ENCODE assay signal across 23 cellular contexts in genomic region chr5:81776258-81776657, GRCh38.
"Had no signal": no experiment of that assay in that cellular context is flagged by ENCODE, and none has a peak within 500 bp of the region (broad histone marks: within the 10 kb centered on the region; RNA-seq: fewer than 3 reads in every experiment).

No MANE protein-coding gene starts in this region.

- H3K4me3 ChIP-seq: esophagus muscularis mucosa, gastrocnemius medialis, lower lobe of right lung, smooth muscle cell had no signal

- H3K4me3 Mint-ChIP-seq: activated CD4-positive, alpha-beta memory T cell treated with anti-CD3 and anti-CD28 coated beads, Interleukin-2, amount 10 ng/mL, durations not matched to agents 7 days and 5 days; activated CD4-positive, alpha-beta T cell treated with anti-CD3 and anti-CD28 coated beads, Interleukin-2, amount 10 ng/mL, durations not matched to agents 24 days and 14 days; activated naive CD4-positive, alpha-beta T cell treated with anti-CD3 and anti-CD28 coated beads, Interleukin-2, amount 10 ng/mL, durations not matched to agents 7 days and 5 days; activated naive CD8-positive, alpha-beta T cell treated with anti-CD3 and anti-CD28 coated beads, Interleukin-2, amount 50 U/mL, for 24 hours; activated T-cell treated with anti-CD3 and anti-CD28 coated beads, Interleukin-2, amount 50 U/mL, for 72 hours; brain; naive B cell; T-helper 2 cell treated with Interferon-gamma antibody and Interleukin-4, amounts not matched to agents 5 μg/mL and 100 μg/mL, for 36 hours had no signal

- H3K27me3 Mint-ChIP-seq: activated CD4-positive, alpha-beta memory T cell treated with anti-CD3 and anti-CD28 coated beads, Interleukin-2, amount 10 ng/mL, durations not matched to agents 7 days and 5 days; activated CD4-positive, alpha-beta T cell treated with anti-CD3 and anti-CD28 coated beads, Interleukin-2, amount 10 ng/mL, durations not matched to agents 24 days and 14 days; activated naive CD8-positive, alpha-beta T cell treated with anti-CD3 and anti-CD28 coated beads, Interleukin-2, amount 50 U/mL, for 24 hours; naive B cell had no signal

- H3K27ac Mint-ChIP-seq: activated CD4-positive, alpha-beta memory T cell treated with anti-CD3 and anti-CD28 coated beads, Interleukin-2, amount 10 ng/mL, durations not matched to agents 7 days and 5 days; activated CD4-positive, alpha-beta T cell treated with anti-CD3 and anti-CD28 coated beads, Interleukin-2, amount 10 ng/mL, durations not matched to agents 24 days and 14 days; activated naive CD4-positive, alpha-beta T cell treated with anti-CD3 and anti-CD28 coated beads, Interleukin-2, amount 10 ng/mL, durations not matched to agents 7 days and 5 days; activated naive CD8-positive, alpha-beta T cell treated with anti-CD3 and anti-CD28 coated beads, Interleukin-2, amount 50 U/mL, for 24 hours; activated T-cell treated with anti-CD3 and anti-CD28 coated beads, Interleukin-2, amount 50 U/mL, for 72 hours; naive B cell; T-helper 2 cell treated with Interferon-gamma antibody and Interleukin-4, amounts not matched to agents 5 μg/mL and 100 μg/mL, for 36 hours had no signal

- H3K27ac ChIP-seq: gastrocnemius medialis, lower lobe of right lung, VCaP had no signal

- H3K36me3 ChIP-seq: esophagus muscularis mucosa, gastrocnemius medialis, lower lobe of right lung had no signal

- H3K36me3 Mint-ChIP-seq: brain, naive B cell had no signal

- H3K27me3 ChIP-seq: esophagus muscularis mucosa, gastrocnemius medialis had no signal

- DNase-seq: activated CD4-positive, alpha-beta memory T cell treated with anti-CD3 and anti-CD28 coated beads, Interleukin-2, amount 10 ng/mL, durations not matched to agents 7 days and 5 days; activated CD4-positive, alpha-beta T cell treated with anti-CD3 and anti-CD28 coated beads, Interleukin-2, amount 10 ng/mL, durations not matched to agents 24 days and 14 days; activated effector memory CD4-positive, alpha-beta T cell treated with anti-CD3 and anti-CD28 coated beads, Interleukin-2, amount 50 U/mL, for 16 hours; activated naive CD4-positive, alpha-beta T cell treated with anti-CD3 and anti-CD28 coated beads, Interleukin-2, amount 10 ng/mL, durations not matched to agents 7 days and 5 days; activated naive CD8-positive, alpha-beta T cell treated with anti-CD3 and anti-CD28 coated beads, Interleukin-2, amount 50 U/mL, for 24 hours; activated T-cell treated with anti-CD3 and anti-CD28 coated beads, Interleukin-2, amount 50 U/mL, for 72 hours; effector memory CD4-positive, alpha-beta T cell; gastrocnemius medialis; islet precursor cell; lower lobe of right lung; mesendoderm; naive B cell; occipital lobe; stimulated activated CD4-positive, alpha-beta T cell treated with anti-CD3 and anti-CD28 coated beads, Interleukin-15, amount 100 ng/mL, for 24 hours; stimulated activated CD4-positive, alpha-beta T cell treated with anti-CD3 and anti-CD28 coated beads, Interleukin-2, amount 100 ng/mL, for 48 hours; stimulated activated naive CD4-positive, alpha-beta T cell had no signal

- H3K9me3 Mint-ChIP-seq: activated CD4-positive, alpha-beta T cell treated with anti-CD3 and anti-CD28 coated beads, Interleukin-2, amount 10 ng/mL, durations not matched to agents 24 days and 14 days; activated naive CD8-positive, alpha-beta T cell treated with anti-CD3 and anti-CD28 coated beads, Interleukin-2, amount 50 U/mL, for 24 hours; T-helper 2 cell treated with Interferon-gamma antibody and Interleukin-4, amounts not matched to agents 5 μg/mL and 100 μg/mL, for 36 hours had no signal

- H3K9me3 ChIP-seq: esophagus muscularis mucosa, gastrocnemius medialis, lower lobe of right lung had no signal

- ATAC-seq: activated CD4-positive, CD25-positive, alpha-beta regulatory T cell treated with anti-CD3 and anti-CD28 coated beads, Interleukin-2, amount 50 U/mL, for 24 hours; activated naive CD8-positive, alpha-beta T cell treated with anti-CD3 and anti-CD28 coated beads, Interleukin-2, amount 50 U/mL, for 24 hours; activated T-cell treated with anti-CD3 and anti-CD28 coated beads, Interleukin-2, amount 50 U/mL, for 72 hours; gastrocnemius medialis; lower lobe of right lung; sciatic nerve had no signal
